ENCODE assay signal across 23 cellular contexts in genomic region chr7:78636727-78637126, GRCh38.
"Had no signal": no experiment of that assay in that cellular context is flagged by ENCODE, and none has a peak within 500 bp of the region (broad histone marks: within the 10 kb centered on the region; RNA-seq: fewer than 3 reads in every experiment).

No MANE protein-coding gene starts in this region.

- H3K4me1 Mint-ChIP-seq: naive thymus-derived CD4-positive, alpha-beta T cell; stimulated activated naive B cell treated with anti-CD40 and anti-IgM and Interleukin-4, amounts not matched to agents 10 μg/mL and 1 μg/mL and 100 μg/mL, for 72 hours had no signal

- DNase-seq: hypothalamus; islet precursor cell; left ventricle myocardium inferior; midbrain; mucosa of descending colon; naive thymus-derived CD4-positive, alpha-beta T cell; ovary; right lobe of liver; stimulated activated CD4-positive, alpha-beta T cell treated with anti-CD3 and anti-CD28 coated beads, Interleukin-12 subunit alpha, Interleukin-12 subunit beta, amount 100 ng/mL, for 4 hours; stimulated activated CD4-positive, alpha-beta T cell treated with anti-CD3 and anti-CD28 coated beads, Interleukin-15, amount 100 ng/mL, for 24 hours; stimulated activated CD4-positive, alpha-beta T cell treated with anti-CD3 and anti-CD28 coated beads, Interleukin-2, amount 100 ng/mL, for 24 hours; stimulated activated CD4-positive, alpha-beta T cell treated with anti-CD3 and anti-CD28 coated beads, Interleukin-4, amount 100 ng/mL, for 1 hour; stimulated activated naive B cell treated with anti-CD40 and anti-IgM and Interleukin-4, amounts not matched to agents 10 μg/mL and 1 μg/mL and 100 μg/mL, for 72 hours; stimulated activated naive CD8-positive, alpha-beta T cell treated with anti-CD3 and anti-CD28 coated beads, Interleukin-15, Interleukin-2, amounts not matched to agents 100 U/mL and 50 U/mL, for 24 hours; stomach; testis; thyroid gland; transverse colon; upper lobe of right lung had no signal

- H3K36me3 Mint-ChIP-seq: naive thymus-derived CD4-positive, alpha-beta T cell; natural killer cell treated with Interleukin-12 subunit alpha and Interleukin-12 subunit beta and Interleukin-15 and Interleukin-18, amount 100 ng/mL, for 72 hours; stimulated activated naive B cell treated with anti-CD40 and anti-IgM and Interleukin-4, amounts not matched to agents 10 μg/mL and 1 μg/mL and 100 μg/mL, for 72 hours had no signal

- H3K27ac ChIP-seq: left ventricle myocardium inferior, ovary, right atrium auricular region, right lobe of liver, stomach, testis, thyroid gland, transverse colon, upper lobe of right lung had no signal

- ATAC-seq: mucosa of descending colon; naive thymus-derived CD4-positive, alpha-beta T cell; natural killer cell treated with Interleukin-12 subunit alpha and Interleukin-12 subunit beta and Interleukin-15 and Interleukin-18, amount 100 ng/mL, for 72 hours; right lobe of liver; stimulated activated naive B cell treated with anti-CD40 and anti-IgM and Interleukin-4, amounts not matched to agents 10 μg/mL and 1 μg/mL and 100 μg/mL, for 72 hours; stimulated activated naive CD8-positive, alpha-beta T cell treated with anti-CD3 and anti-CD28 coated beads, Interleukin-15, Interleukin-2, amounts not matched to agents 100 U/mL and 50 U/mL, for 24 hours; upper lobe of right lung had no signal

- H3K4me1 ChIP-seq: left ventricle myocardium inferior, right atrium auricular region, right lobe of liver, stomach, testis, thyroid gland, transverse colon, upper lobe of right lung had no signal

- H3K4me3 ChIP-seq: left ventricle myocardium inferior, lung, mucosa of descending colon, ovary, right atrium auricular region, right lobe of liver, stomach, testis, thyroid gland, transverse colon, upper lobe of right lung had no signal

- H3K9me3 ChIP-seq: left ventricle myocardium inferior, mucosa of descending colon, ovary, right atrium auricular region, right lobe of liver, stomach, testis, thyroid gland, transverse colon, upper lobe of right lung had no signal

- H3K4me3 Mint-ChIP-seq: naive thymus-derived CD4-positive, alpha-beta T cell; natural killer cell treated with Interleukin-12 subunit alpha and Interleukin-12 subunit beta and Interleukin-15 and Interleukin-18, amount 100 ng/mL, for 72 hours; stimulated activated naive B cell treated with anti-CD40 and anti-IgM and Interleukin-4, amounts not matched to agents 10 μg/mL and 1 μg/mL and 100 μg/mL, for 72 hours had no signal

- H3K27ac Mint-ChIP-seq: naive thymus-derived CD4-positive, alpha-beta T cell; natural killer cell treated with Interleukin-12 subunit alpha and Interleukin-12 subunit beta and Interleukin-15 and Interleukin-18, amount 100 ng/mL, for 72 hours; progenitor cell of endocrine pancreas; stimulated activated naive B cell treated with anti-CD40 and anti-IgM and Interleukin-4, amounts not matched to agents 10 μg/mL and 1 μg/mL and 100 μg/mL, for 72 hours had no signal

- H3K27me3 ChIP-seq: ovary, right atrium auricular region, right lobe of liver, stomach, testis, thyroid gland, transverse colon, upper lobe of right lung had no signal

- H3K27me3 Mint-ChIP-seq: naive thymus-derived CD4-positive, alpha-beta T cell; natural killer cell treated with Interleukin-12 subunit alpha and Interleukin-12 subunit beta and Interleukin-15 and Interleukin-18, amount 100 ng/mL, for 72 hours; progenitor cell of endocrine pancreas; stimulated activated naive B cell treated with anti-CD40 and anti-IgM and Interleukin-4, amounts not matched to agents 10 μg/mL and 1 μg/mL and 100 μg/mL, for 72 hours had no signal

- H3K36me3 ChIP-seq: left ventricle myocardium inferior, ovary, right atrium auricular region, right lobe of liver, stomach, thyroid gland, transverse colon, upper lobe of right lung had no signal
